Comparison of ENCODE assay signal across 6 cellular contexts in the genomic region with DNA sequence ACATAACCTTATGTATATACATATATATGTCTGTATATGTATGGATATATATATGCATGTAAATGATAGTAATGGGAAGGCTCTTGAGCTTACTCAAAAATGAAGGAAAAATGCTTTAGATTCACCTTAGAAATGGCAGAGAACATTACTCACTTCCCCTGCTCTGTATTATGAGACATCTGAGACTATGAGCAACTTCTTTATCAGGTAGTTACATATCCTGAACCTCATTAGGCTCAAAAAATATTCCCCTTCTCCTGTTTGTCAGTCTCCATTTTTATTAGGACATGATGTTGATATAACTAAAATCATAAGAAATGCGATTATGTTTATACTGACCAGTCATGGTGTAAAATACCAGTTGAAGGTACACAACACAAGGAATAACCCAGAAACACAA.
"Had no signal": no experiment of that assay in that cellular context is flagged by ENCODE, and none has a peak within 500 bp of the region (broad histone marks: within the 10 kb centered on the region; RNA-seq: fewer than 3 reads in every experiment).

No MANE protein-coding gene starts in this region.

- H3K4me2 ChIP-seq: GM23338 had no signal

- H2AFZ ChIP-seq: GM23338 had no signal

- DNase-seq: H9, HCEC 1CT, IMR-90, KG1 had no signal

- ATAC-seq: GM23338, K562 had no signal

- H3K4me3 ChIP-seq: GM23338, K562 had no signal
